Comparison of ENCODE assay signal across 13 cellular contexts in genomic region chr10:27601937-27602538, GRCh38.
DNase-seq lines count a peak whose midpoint lies in the region; ATAC-seq and TF ChIP-seq lines count a peak whose summit lies in the region.
"Had no signal": no experiment of that assay in that cellular context is flagged by ENCODE, and none has a peak within 500 bp of the region (broad histone marks: within the 10 kb centered on the region; RNA-seq: fewer than 3 reads in every experiment).

No MANE protein-coding gene starts in this region.

- intact Hi-C loops in left ventricle myocardium inferior (cut with micrococcal nuclease): no loop called here
- intact Hi-C loops in Right ventricle myocardium inferior (cut with DNase I): no loop called here
- intact Hi-C loops in left colon (cut with DNase I, micrococcal nuclease): no loop called here
- intact Hi-C loops in aorta (cut with DNase I): no loop called here
- intact Hi-C loops in esophagus squamous epithelium (cut with DNase I): no loop called here

- H3K9me3 ChIP-seq in left ventricle myocardium inferior (replicated peaks) (peaks cover 3% of the 10 kb centered on the region), osteoblast (ENCODE audit: low read depth, low read length) (no peaks in the 10 kb centered on the region), aorta (ENCODE audit: control insufficient read depth, low read length) (no peaks in the 10 kb centered on the region), esophagus squamous epithelium (no peaks in the 10 kb centered on the region)

- peak overlapping the region; percentile 45 for H3K27ac ChIP-seq in left ventricle myocardium inferior (replicated peaks)
- H3K27ac ChIP-seq in osteoblast (ENCODE audit: low read depth, low read length): no peak overlapping the region
- no peak overlapping the region for H3K27ac ChIP-seq in aorta (ENCODE audit: low read depth in 1 of 2, low read length in 2 of 2)
- peak overlapping the region in 1 of 4 donors; percentile 38 for H3K27ac ChIP-seq in esophagus squamous epithelium
- H3K27ac ChIP-seq: BLaER1 treated with 17β-estradiol and CSF1 and Interleukin-3, amounts not matched to agents 10 nM and 100 nM had no signal

- no peak for TF ChIP-seq CTCF in left ventricle myocardium inferior (IDR thresholded peaks at IDR 0.05; ENCODE audit: borderline replicate concordance)
- no peak for TF ChIP-seq CTCF in osteoblast (IDR thresholded peaks at IDR 0.05; ENCODE audit: extremely low read depth, low read depth, low read length)
- TF ChIP-seq CTCF in esophagus squamous epithelium (IDR thresholded peaks at IDR 0.05): no peak

- H2AFZ ChIP-seq in osteoblast (ENCODE audit: low read length): peak overlapping the region; percentile 69
- H2AFZ ChIP-seq: GM23338 had no signal

- ATAC-seq in Right ventricle myocardium inferior (no peak), left colon (peak; percentile 95), aorta (ENCODE audit: low FRiP score) (peak; percentile 33), HG03442 (IDR thresholded peaks at IDR 0.05; ENCODE audit: unreplicated experiment) (no peak)
- ATAC-seq: GM23338 had no signal

- no peaks in the 10 kb centered on the region for H3K4me1 ChIP-seq in left ventricle myocardium inferior
- peaks cover 5% of the 10 kb centered on the region for H3K4me1 ChIP-seq in osteoblast (ENCODE audit: insufficient read depth, low read length)
- H3K4me1 ChIP-seq in aorta (ENCODE audit: control insufficient read depth in 1 of 2, insufficient read depth in 2 of 2, low read length in 2 of 2): no peaks in the 10 kb centered on the region
- H3K4me1 ChIP-seq in esophagus squamous epithelium: peaks cover 0 to 18% (median 0%) of the 10 kb centered on the region in 3 donors

- H3K27me3 ChIP-seq in left ventricle myocardium inferior (ENCODE audit: low read depth): no peaks in the 10 kb centered on the region
- H3K27me3 ChIP-seq in osteoblast (ENCODE audit: insufficient read depth, low read length): peaks cover 6% of the 10 kb centered on the region
- H3K27me3 ChIP-seq in aorta (ENCODE audit: control insufficient read depth in 1 of 2, insufficient read depth in 2 of 2, low read length in 1 of 2): no peaks in the 10 kb centered on the region
- H3K27me3 ChIP-seq in esophagus squamous epithelium: no peaks in the 10 kb centered on the region
- H3K27me3 ChIP-seq: BLaER1 treated with 17β-estradiol and CSF1 and Interleukin-3, amounts not matched to agents 10 nM and 100 nM had no signal

- no peak for DNase-seq in left ventricle myocardium inferior
- no peak for DNase-seq in Right ventricle myocardium inferior (ENCODE audit: missing footprints)
- DNase-seq in left colon: no peak
- DNase-seq in osteoblast (ENCODE audit: insufficient read length, low spot score, missing footprints): no peak
- no peak for DNase-seq in aorta
- no peak for DNase-seq in HT-29 (ENCODE audit: low spot score)
- no peak for DNase-seq in esophagus squamous epithelium (lab: John Stamatoyannopoulos, UW)
- DNase-seq: ACHN; CD4-positive, CD25-positive, alpha-beta regulatory T cell; H7 had no signal

- H3K4me3 ChIP-seq in left ventricle myocardium inferior: no peak overlapping the region
- H3K4me3 ChIP-seq in osteoblast (ENCODE audit: insufficient read depth, low read length): no peak overlapping the region
- no peak overlapping the region for H3K4me3 ChIP-seq in aorta (ENCODE audit: low read length in 2 of 2)
- H3K4me3 ChIP-seq in esophagus squamous epithelium: no peak overlapping the region
- H3K4me3 ChIP-seq: BLaER1 treated with 17β-estradiol and CSF1 and Interleukin-3, amounts not matched to agents 10 nM and 100 nM; GM23338 had no signal

- no peaks in the 10 kb centered on the region for H3K36me3 ChIP-seq in left ventricle myocardium inferior
- H3K36me3 ChIP-seq in osteoblast (ENCODE audit: insufficient read depth, low read length): no peaks in the 10 kb centered on the region
- no peaks in the 10 kb centered on the region for H3K36me3 ChIP-seq in aorta (ENCODE audit: control insufficient read depth in 1 of 2, insufficient read depth in 2 of 2, low read length in 1 of 2)
- H3K36me3 ChIP-seq in esophagus squamous epithelium: no peaks in the 10 kb centered on the region

- no peak for TF ChIP-seq POLR2A in esophagus squamous epithelium (IDR thresholded peaks at IDR 0.05)

- no peaks in the 10 kb centered on the region for H3K79me2 ChIP-seq in osteoblast (ENCODE audit: insufficient read depth, low read length)

- no peaks in the 10 kb centered on the region for H4K20me1 ChIP-seq in osteoblast (ENCODE audit: insufficient read depth, low read length)
- H4K20me1 ChIP-seq: BLaER1 treated with 17β-estradiol and CSF1 and Interleukin-3, amounts not matched to agents 10 nM and 100 nM had no signal

- 38 to 47% methylated on average over 6 of the region's 6 CpGs for WGBS in aorta, 2 donors
- WGBS in esophagus squamous epithelium, 2 donors: 43 to 83% methylated on average over 5 to 6 of the region's 6 CpGs

- H3K4me2 ChIP-seq in osteoblast (ENCODE audit: insufficient read depth, low read length): no peak overlapping the region
- H3K4me2 ChIP-seq: BLaER1 treated with 17β-estradiol and CSF1 and Interleukin-3, amounts not matched to agents 10 nM and 100 nM; GM23338 had no signal

Comparison
In these comparisons a context has a peak if more than half of its experiments do, and no peak if none do; other contexts are left out.
1. ATAC-seq: peak in left colon (single experiment) and aorta (single experiment); none in Right ventricle myocardium inferior (single experiment) and HG03442 (single experiment).